ENCODE assay signal across 17 cellular contexts in genomic region chr14:24849471-24849870, GRCh38.
"Had no signal": no experiment of that assay in that cellular context is flagged by ENCODE, and none has a peak within 500 bp of the region (broad histone marks: within the 10 kb centered on the region; RNA-seq: fewer than 3 reads in every experiment).

No MANE protein-coding gene starts in this region.

- ATAC-seq: pancreas; stimulated activated effector memory CD8-positive, alpha-beta T cell treated with anti-CD3 and anti-CD28 coated beads, Interleukin-12 subunit alpha, Interleukin-12 subunit beta, amount 100 ng/mL, for 72 hours; T-cell had no signal

- H3K27ac Mint-ChIP-seq: activated CD4-positive, alpha-beta memory T cell treated with anti-CD3 and anti-CD28 coated beads for 36 hours; activated naive CD8-positive, alpha-beta T cell treated with anti-CD3 and anti-CD28 coated beads for 36 hours; endodermal cell; stimulated activated effector memory CD8-positive, alpha-beta T cell treated with anti-CD3 and anti-CD28 coated beads, Interleukin-12 subunit alpha, Interleukin-12 subunit beta, amount 100 ng/mL, for 72 hours; T-cell had no signal

- H3K27ac ChIP-seq: pancreas, VCaP had no signal

- H3K27me3 ChIP-seq: pancreas had no signal

- H3K9me3 ChIP-seq: pancreas had no signal

- DNase-seq: activated CD4-positive, alpha-beta memory T cell treated with anti-CD3 and anti-CD28 coated beads for 36 hours; activated gamma-delta T cell; activated naive CD8-positive, alpha-beta T cell treated with anti-CD3 and anti-CD28 coated beads for 36 hours; activated T-cell treated with anti-CD3 and anti-CD28 coated beads, Interleukin-2, amount 50 U/mL, for 48 hours; dermis blood vessel endothelial cell; endodermal cell; erythroblast; hippocampal formation; pancreas; retina; T-cell; T1000; trophoblast cell had no signal

- H3K9me3 Mint-ChIP-seq: activated CD4-positive, alpha-beta memory T cell treated with anti-CD3 and anti-CD28 coated beads for 36 hours; activated naive CD8-positive, alpha-beta T cell treated with anti-CD3 and anti-CD28 coated beads for 36 hours; central memory CD8-positive, alpha-beta T cell; endodermal cell; neural crest cell; stimulated activated effector memory CD8-positive, alpha-beta T cell treated with anti-CD3 and anti-CD28 coated beads, Interleukin-12 subunit alpha, Interleukin-12 subunit beta, amount 100 ng/mL, for 72 hours; T-cell had no signal

- H3K4me1 Mint-ChIP-seq: activated naive CD8-positive, alpha-beta T cell treated with anti-CD3 and anti-CD28 coated beads for 36 hours; central memory CD8-positive, alpha-beta T cell; stimulated activated effector memory CD8-positive, alpha-beta T cell treated with anti-CD3 and anti-CD28 coated beads, Interleukin-12 subunit alpha, Interleukin-12 subunit beta, amount 100 ng/mL, for 72 hours; T-cell had no signal

- H3K36me3 Mint-ChIP-seq: activated CD4-positive, alpha-beta memory T cell treated with anti-CD3 and anti-CD28 coated beads for 36 hours; activated naive CD8-positive, alpha-beta T cell treated with anti-CD3 and anti-CD28 coated beads for 36 hours; stimulated activated effector memory CD8-positive, alpha-beta T cell treated with anti-CD3 and anti-CD28 coated beads, Interleukin-12 subunit alpha, Interleukin-12 subunit beta, amount 100 ng/mL, for 72 hours; T-cell had no signal

- H3K4me3 Mint-ChIP-seq: activated CD4-positive, alpha-beta memory T cell treated with anti-CD3 and anti-CD28 coated beads for 36 hours; activated naive CD8-positive, alpha-beta T cell treated with anti-CD3 and anti-CD28 coated beads for 36 hours; central memory CD8-positive, alpha-beta T cell; endodermal cell; neural crest cell; stimulated activated effector memory CD8-positive, alpha-beta T cell treated with anti-CD3 and anti-CD28 coated beads, Interleukin-12 subunit alpha, Interleukin-12 subunit beta, amount 100 ng/mL, for 72 hours; T-cell had no signal

- H3K4me3 ChIP-seq: pancreas had no signal

- H3K36me3 ChIP-seq: pancreas had no signal
